Comparison of ENCODE assay signal across 3 cellular contexts in the genomic region with DNA sequence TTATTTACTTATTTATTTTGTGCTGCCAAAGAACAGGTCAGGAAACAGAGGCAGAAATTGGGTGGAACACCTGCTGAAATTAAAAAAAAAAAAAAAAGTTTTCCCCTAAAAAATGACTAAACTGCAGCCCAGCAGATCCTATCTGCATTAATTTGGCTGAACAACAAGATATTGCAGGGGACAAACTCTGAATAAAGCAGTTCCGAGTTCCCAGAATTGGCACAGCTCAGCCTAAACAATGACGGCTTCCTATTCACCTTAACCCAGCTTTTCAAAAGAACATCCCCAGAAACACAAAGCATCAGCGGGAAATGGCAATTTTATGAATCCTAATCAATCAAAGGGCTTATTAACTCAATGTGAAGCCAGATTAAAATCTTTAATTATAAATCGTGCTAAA.
TF ChIP-seq lines count a peak whose summit lies in the region.

No MANE protein-coding gene starts in this region.

TF ChIP-seq in SK-N-SH, 30 proteins besides CTCF, POLR2A, EP300 and RAD21 (continued from another document):
- TF ChIP-seq, protein P1, sequence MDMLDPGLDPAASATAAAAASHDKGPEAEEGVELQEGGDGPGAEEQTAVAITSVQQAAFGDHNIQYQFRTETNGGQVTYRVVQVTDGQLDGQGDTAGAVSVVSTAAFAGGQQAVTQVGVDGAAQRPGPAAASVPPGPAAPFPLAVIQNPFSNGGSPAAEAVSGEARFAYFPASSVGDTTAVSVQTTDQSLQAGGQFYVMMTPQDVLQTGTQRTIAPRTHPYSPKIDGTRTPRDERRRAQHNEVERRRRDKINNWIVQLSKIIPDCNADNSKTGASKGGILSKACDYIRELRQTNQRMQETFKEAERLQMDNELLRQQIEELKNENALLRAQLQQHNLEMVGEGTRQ (IDR thresholded peaks at IDR 0.05; ENCODE audit: borderline replicate concordance, low read depth, low read length): no peak
- TF ChIP-seq GATA2 (CRISPR knock-in tag; IDR thresholded peaks at IDR 0.05) (no peak), GABPA (IDR thresholded peaks at IDR 0.05; ENCODE audit: low read depth) (no peak), RCOR1 (IDR thresholded peaks at IDR 0.05; ENCODE audit: low read length) (no peak), FOXJ3 (CRISPR knock-in tag; IDR thresholded peaks at IDR 0.05) (no peak), NFIC (IDR thresholded peaks at IDR 0.05; ENCODE audit: borderline replicate concordance) (no peak), SIN3A (IDR thresholded peaks at IDR 0.05; ENCODE audit: borderline replicate concordance, low read depth, low read length) (no peak), CHD2 (IDR thresholded peaks at IDR 0.05; ENCODE audit: low read length, partially characterized antibody) (no peak), YY1 (IDR thresholded peaks at IDR 0.05; ENCODE audit: low read depth) (no peak), FOXM1 (IDR thresholded peaks at IDR 0.05; ENCODE audit: low read depth) (no peak), EZH2phosphoT487 (IDR thresholded peaks at IDR 0.05; ENCODE audit: borderline replicate concordance, low read depth) (no peak), JUND (IDR thresholded peaks at IDR 0.05) (no peak), TEAD4 (IDR thresholded peaks at IDR 0.05; ENCODE audit: borderline replicate concordance, insufficient read depth) (no peak)
- TF ChIP-seq, protein P2, sequence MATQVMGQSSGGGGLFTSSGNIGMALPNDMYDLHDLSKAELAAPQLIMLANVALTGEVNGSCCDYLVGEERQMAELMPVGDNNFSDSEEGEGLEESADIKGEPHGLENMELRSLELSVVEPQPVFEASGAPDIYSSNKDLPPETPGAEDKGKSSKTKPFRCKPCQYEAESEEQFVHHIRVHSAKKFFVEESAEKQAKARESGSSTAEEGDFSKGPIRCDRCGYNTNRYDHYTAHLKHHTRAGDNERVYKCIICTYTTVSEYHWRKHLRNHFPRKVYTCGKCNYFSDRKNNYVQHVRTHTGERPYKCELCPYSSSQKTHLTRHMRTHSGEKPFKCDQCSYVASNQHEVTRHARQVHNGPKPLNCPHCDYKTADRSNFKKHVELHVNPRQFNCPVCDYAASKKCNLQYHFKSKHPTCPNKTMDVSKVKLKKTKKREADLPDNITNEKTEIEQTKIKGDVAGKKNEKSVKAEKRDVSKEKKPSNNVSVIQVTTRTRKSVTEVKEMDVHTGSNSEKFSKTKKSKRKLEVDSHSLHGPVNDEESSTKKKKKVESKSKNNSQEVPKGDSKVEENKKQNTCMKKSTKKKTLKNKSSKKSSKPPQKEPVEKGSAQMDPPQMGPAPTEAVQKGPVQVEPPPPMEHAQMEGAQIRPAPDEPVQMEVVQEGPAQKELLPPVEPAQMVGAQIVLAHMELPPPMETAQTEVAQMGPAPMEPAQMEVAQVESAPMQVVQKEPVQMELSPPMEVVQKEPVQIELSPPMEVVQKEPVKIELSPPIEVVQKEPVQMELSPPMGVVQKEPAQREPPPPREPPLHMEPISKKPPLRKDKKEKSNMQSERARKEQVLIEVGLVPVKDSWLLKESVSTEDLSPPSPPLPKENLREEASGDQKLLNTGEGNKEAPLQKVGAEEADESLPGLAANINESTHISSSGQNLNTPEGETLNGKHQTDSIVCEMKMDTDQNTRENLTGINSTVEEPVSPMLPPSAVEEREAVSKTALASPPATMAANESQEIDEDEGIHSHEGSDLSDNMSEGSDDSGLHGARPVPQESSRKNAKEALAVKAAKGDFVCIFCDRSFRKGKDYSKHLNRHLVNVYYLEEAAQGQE (IDR thresholded peaks at IDR 0.05; ENCODE audit: low read depth, low read length): no peak
- TF ChIP-seq, protein P3, sequence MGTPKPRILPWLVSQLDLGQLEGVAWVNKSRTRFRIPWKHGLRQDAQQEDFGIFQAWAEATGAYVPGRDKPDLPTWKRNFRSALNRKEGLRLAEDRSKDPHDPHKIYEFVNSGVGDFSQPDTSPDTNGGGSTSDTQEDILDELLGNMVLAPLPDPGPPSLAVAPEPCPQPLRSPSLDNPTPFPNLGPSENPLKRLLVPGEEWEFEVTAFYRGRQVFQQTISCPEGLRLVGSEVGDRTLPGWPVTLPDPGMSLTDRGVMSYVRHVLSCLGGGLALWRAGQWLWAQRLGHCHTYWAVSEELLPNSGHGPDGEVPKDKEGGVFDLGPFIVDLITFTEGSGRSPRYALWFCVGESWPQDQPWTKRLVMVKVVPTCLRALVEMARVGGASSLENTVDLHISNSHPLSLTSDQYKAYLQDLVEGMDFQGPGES (IDR thresholded peaks at IDR 0.05; ENCODE audit: low read depth, low read length): no peak

TF ChIP-seq in SK-N-SH treated with all-trans-retinoic acid at 6 μM for 48 hours, 23 proteins besides CTCF, POLR2A, EP300 and RAD21 (continued from another document):
- TF ChIP-seq, protein P4, sequence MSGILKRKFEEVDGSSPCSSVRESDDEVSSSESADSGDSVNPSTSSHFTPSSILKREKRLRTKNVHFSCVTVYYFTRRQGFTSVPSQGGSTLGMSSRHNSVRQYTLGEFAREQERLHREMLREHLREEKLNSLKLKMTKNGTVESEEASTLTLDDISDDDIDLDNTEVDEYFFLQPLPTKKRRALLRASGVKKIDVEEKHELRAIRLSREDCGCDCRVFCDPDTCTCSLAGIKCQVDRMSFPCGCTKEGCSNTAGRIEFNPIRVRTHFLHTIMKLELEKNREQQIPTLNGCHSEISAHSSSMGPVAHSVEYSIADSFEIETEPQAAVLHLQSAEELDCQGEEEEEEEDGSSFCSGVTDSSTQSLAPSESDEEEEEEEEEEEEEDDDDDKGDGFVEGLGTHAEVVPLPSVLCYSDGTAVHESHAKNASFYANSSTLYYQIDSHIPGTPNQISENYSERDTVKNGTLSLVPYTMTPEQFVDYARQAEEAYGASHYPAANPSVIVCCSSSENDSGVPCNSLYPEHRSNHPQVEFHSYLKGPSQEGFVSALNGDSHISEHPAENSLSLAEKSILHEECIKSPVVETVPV (CRISPR knock-in tag; IDR thresholded peaks at IDR 0.05): no peak
- TF ChIP-seq, protein P5, sequence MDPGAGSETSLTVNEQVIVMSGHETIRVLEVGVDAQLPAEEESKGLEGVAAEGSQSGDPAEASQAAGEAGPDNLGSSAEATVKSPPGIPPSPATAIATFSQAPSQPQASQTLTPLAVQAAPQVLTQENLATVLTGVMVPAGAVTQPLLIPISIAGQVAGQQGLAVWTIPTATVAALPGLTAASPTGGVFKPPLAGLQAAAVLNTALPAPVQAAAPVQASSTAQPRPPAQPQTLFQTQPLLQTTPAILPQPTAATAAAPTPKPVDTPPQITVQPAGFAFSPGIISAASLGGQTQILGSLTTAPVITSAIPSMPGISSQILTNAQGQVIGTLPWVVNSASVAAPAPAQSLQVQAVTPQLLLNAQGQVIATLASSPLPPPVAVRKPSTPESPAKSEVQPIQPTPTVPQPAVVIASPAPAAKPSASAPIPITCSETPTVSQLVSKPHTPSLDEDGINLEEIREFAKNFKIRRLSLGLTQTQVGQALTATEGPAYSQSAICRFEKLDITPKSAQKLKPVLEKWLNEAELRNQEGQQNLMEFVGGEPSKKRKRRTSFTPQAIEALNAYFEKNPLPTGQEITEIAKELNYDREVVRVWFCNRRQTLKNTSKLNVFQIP (CRISPR knock-in tag; IDR thresholded peaks at IDR 0.05; ENCODE audit: borderline replicate concordance, low read depth): no peak
- TF ChIP-seq GLIS3 (CRISPR knock-in tag; IDR thresholded peaks at IDR 0.05): no peak
- no peak for TF ChIP-seq TOX (CRISPR knock-in tag; IDR thresholded peaks at IDR 0.05; ENCODE audit: borderline replicate concordance)
- TF ChIP-seq PPARA (CRISPR knock-in tag; IDR thresholded peaks at IDR 0.05; ENCODE audit: borderline replicate concordance): no peak
- TF ChIP-seq, protein P6, sequence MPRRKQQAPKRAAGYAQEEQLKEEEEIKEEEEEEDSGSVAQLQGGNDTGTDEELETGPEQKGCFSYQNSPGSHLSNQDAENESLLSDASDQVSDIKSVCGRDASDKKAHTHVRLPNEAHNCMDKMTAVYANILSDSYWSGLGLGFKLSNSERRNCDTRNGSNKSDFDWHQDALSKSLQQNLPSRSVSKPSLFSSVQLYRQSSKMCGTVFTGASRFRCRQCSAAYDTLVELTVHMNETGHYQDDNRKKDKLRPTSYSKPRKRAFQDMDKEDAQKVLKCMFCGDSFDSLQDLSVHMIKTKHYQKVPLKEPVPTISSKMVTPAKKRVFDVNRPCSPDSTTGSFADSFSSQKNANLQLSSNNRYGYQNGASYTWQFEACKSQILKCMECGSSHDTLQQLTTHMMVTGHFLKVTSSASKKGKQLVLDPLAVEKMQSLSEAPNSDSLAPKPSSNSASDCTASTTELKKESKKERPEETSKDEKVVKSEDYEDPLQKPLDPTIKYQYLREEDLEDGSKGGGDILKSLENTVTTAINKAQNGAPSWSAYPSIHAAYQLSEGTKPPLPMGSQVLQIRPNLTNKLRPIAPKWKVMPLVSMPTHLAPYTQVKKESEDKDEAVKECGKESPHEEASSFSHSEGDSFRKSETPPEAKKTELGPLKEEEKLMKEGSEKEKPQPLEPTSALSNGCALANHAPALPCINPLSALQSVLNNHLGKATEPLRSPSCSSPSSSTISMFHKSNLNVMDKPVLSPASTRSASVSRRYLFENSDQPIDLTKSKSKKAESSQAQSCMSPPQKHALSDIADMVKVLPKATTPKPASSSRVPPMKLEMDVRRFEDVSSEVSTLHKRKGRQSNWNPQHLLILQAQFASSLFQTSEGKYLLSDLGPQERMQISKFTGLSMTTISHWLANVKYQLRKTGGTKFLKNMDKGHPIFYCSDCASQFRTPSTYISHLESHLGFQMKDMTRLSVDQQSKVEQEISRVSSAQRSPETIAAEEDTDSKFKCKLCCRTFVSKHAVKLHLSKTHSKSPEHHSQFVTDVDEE (CRISPR knock-in tag; IDR thresholded peaks at IDR 0.05): no peak

TF ChIP-seq in neural cell, 6 proteins besides CTCF, POLR2A, EP300 and RAD21 (continued from another document):
- TF ChIP-seq, protein P2 (IDR thresholded peaks at IDR 0.05; ENCODE audit: borderline replicate concordance): no peak
